In genomic region chr13:40591091-40591490, GRCh38 we compare ENCODE assay signal across 14 cellular contexts.
DNase-seq lines count a peak whose midpoint lies in the region; ATAC-seq and TF ChIP-seq lines count a peak whose summit lies in the region.
"Had no signal": no experiment of that assay in that cellular context is flagged by ENCODE, and none has a peak within 500 bp of the region (broad histone marks: within the 10 kb centered on the region; RNA-seq: fewer than 3 reads in every experiment).

No MANE protein-coding gene starts in this region.

- peak overlapping the region; percentile 43 for H3K4me3 Mint-ChIP-seq in activated CD4-positive, alpha-beta T cell treated with anti-CD3 and anti-CD28 coated beads, Interleukin-2, amount 10 ng/mL, durations not matched to agents 24 days and 14 days
- H3K4me3 Mint-ChIP-seq in effector memory CD8-positive, alpha-beta T cell, result peak overlapping the region in 1 of 2 donors; percentile 70

- POLR2A ChIA-PET in OCI-LY7 (lab: Charles Lee), result interaction anchor here (0.5 to 1.8 kb wide), 8 partner anchors 9 to 421 kb away, joined by 3 to 7 read pairs (median 4); no protein-coding TSS in a partner anchor

- TF ChIP-seq CTCF in OCI-LY7 (conservative IDR thresholded peaks at IDR 0.05; ENCODE audit: low read length), result no peak
- TF ChIP-seq CTCF in gastrocnemius medialis (IDR thresholded peaks at IDR 0.05 in 4 of 5, conservative IDR thresholded peaks at IDR 0.05 in 1 of 5), result no peak

- no peak overlapping the region for H2AFZ ChIP-seq in OCI-LY7 (ENCODE audit: low read length)

- H3K4me1 ChIP-seq in OCI-LY7 (ENCODE audit: insufficient read depth, low read length, poor library complexity, severe bottlenecking) (peaks cover 98% of the 10 kb centered on the region), gastrocnemius medialis (peaks cover 97 to 100% of the 10 kb centered on the region in 2 donors)

- H3K36me3 ChIP-seq in OCI-LY7 (ENCODE audit: insufficient read depth, low read length), result no peaks in the 10 kb centered on the region
- no peaks in the 10 kb centered on the region for H3K36me3 ChIP-seq in gastrocnemius medialis

- H3K9me2 ChIP-seq in OCI-LY7 (ENCODE audit: insufficient read depth, low read length), result no peaks in the 10 kb centered on the region

- no peaks in the 10 kb centered on the region for H3K9me3 ChIP-seq in OCI-LY7 (ENCODE audit: low read length)
- H3K9me3 ChIP-seq in gastrocnemius medialis, result no peaks in the 10 kb centered on the region

- no peak for DNase-seq in activated CD4-positive, alpha-beta T cell treated with anti-CD3 and anti-CD28 coated beads, Interleukin-2, amount 10 ng/mL, durations not matched to agents 24 days and 14 days
- no peak for DNase-seq in activated CD4-positive, alpha-beta T cell treated with anti-CD3 and anti-CD28 coated beads, Interleukin-2, amount 50 U/mL, for 48 hours
- peak; percentile 41 for DNase-seq in OCI-LY7 (ENCODE audit: low spot score)
- no peak for DNase-seq in effector memory CD8-positive, alpha-beta T cell
- no peak for DNase-seq in gastrocnemius medialis
- DNase-seq in retina, result no peak
- DNase-seq in NCI-H1930 (lab: John Stamatoyannopoulos, UW), result no peak
- DNase-seq: GF-D8; NCI-H1048; NCI-H226; stimulated activated CD4-positive, alpha-beta T cell treated with anti-CD3 and anti-CD28 coated beads, Interleukin-4, amount 100 ng/mL, for 4 hours; stimulated activated naive CD4-positive, alpha-beta T cell treated with Interleukin-2 at 50 U/mL for 16 hours had no signal

- H3K27me3 Mint-ChIP-seq in activated CD4-positive, alpha-beta T cell treated with anti-CD3 and anti-CD28 coated beads, Interleukin-2, amount 10 ng/mL, durations not matched to agents 24 days and 14 days, result no peaks in the 10 kb centered on the region
- H3K27me3 Mint-ChIP-seq in effector memory CD8-positive, alpha-beta T cell, result no peaks in the 10 kb centered on the region

- H3K4me3 ChIP-seq in OCI-LY7 (ENCODE audit: low read depth, low read length, poor library complexity, severe bottlenecking) (peak overlapping the region; percentile 63), gastrocnemius medialis (peak overlapping the region in 2 of 4 donors; percentile 14 to 20)

- peak overlapping the region; percentile 92 for H3K27ac ChIP-seq in OCI-LY7 (ENCODE audit: low read depth, low read length, poor library complexity, severe bottlenecking)
- peak overlapping the region; percentile 83 to 89 (median 86) for H3K27ac ChIP-seq in gastrocnemius medialis

- peaks cover 8% of the 10 kb centered on the region for H3K36me3 Mint-ChIP-seq in activated CD4-positive, alpha-beta T cell treated with anti-CD3 and anti-CD28 coated beads, Interleukin-2, amount 10 ng/mL, durations not matched to agents 24 days and 14 days (ENCODE audit: low read depth)
- H3K36me3 Mint-ChIP-seq in effector memory CD8-positive, alpha-beta T cell (ENCODE audit: insufficient read depth), result peaks cover 11% of the 10 kb centered on the region

- peak overlapping the region; percentile 98 for H3K4me2 ChIP-seq in OCI-LY7 (ENCODE audit: low read length)

- H3K4me1 Mint-ChIP-seq in activated CD4-positive, alpha-beta T cell treated with anti-CD3 and anti-CD28 coated beads, Interleukin-2, amount 10 ng/mL, durations not matched to agents 24 days and 14 days, result peaks cover 62% of the 10 kb centered on the region
- peaks cover 63 to 75% of the 10 kb centered on the region in 2 donors for H3K4me1 Mint-ChIP-seq in effector memory CD8-positive, alpha-beta T cell (ENCODE audit: low read depth in 2 of 2)

- no peak for TF ChIP-seq POLR2A in gastrocnemius medialis (IDR thresholded peaks at IDR 0.05)

- CTCF ChIA-PET in OCI-LY7 (lab: Charles Lee; ENCODE audit: unreplicated experiment), result interaction anchor here (0.6 to 1.0 kb wide), 2 partner anchors 10 to 92 kb away, joined by 3 to 6 read pairs; no protein-coding TSS in a partner anchor

- H3K9me3 Mint-ChIP-seq in activated CD4-positive, alpha-beta T cell treated with anti-CD3 and anti-CD28 coated beads, Interleukin-2, amount 10 ng/mL, durations not matched to agents 24 days and 14 days, result no peaks in the 10 kb centered on the region
- H3K9me3 Mint-ChIP-seq in effector memory CD8-positive, alpha-beta T cell, result no peaks in the 10 kb centered on the region

- intact Hi-C loops in activated CD4-positive, alpha-beta T cell treated with anti-CD3 and anti-CD28 coated beads, Interleukin-2, amount 10 ng/mL, durations not matched to agents 24 days and 14 days (cut with micrococcal nuclease), result no loop called here
- intact Hi-C loops in OCI-LY7 (cut with micrococcal nuclease; ENCODE audit: unreplicated experiment) (no loop called here), gastrocnemius medialis (cut with DNase I; ENCODE audit: low total_unique reads) (no loop called here)

- no TSS peak for BruUV-seq in OCI-LY7 (replicated peaks; lab: Mats Ljungman, UMichigan)

- ATAC-seq in effector memory CD8-positive, alpha-beta T cell (replicated peaks), result no peak
- ATAC-seq in gastrocnemius medialis (no peak), GM21576 (IDR thresholded peaks at IDR 0.05; ENCODE audit: unreplicated experiment) (no peak)
- ATAC-seq: activated CD4-positive, CD25-positive, alpha-beta regulatory T cell treated with anti-CD3 and anti-CD28 coated beads, Interleukin-2, amount 50 U/mL, for 24 hours had no signal

- H3K27me3 ChIP-seq in gastrocnemius medialis, result no peaks in the 10 kb centered on the region

- peak overlapping the region; percentile 67 for H3K27ac Mint-ChIP-seq in activated CD4-positive, alpha-beta T cell treated with anti-CD3 and anti-CD28 coated beads, Interleukin-2, amount 10 ng/mL, durations not matched to agents 24 days and 14 days
- H3K27ac Mint-ChIP-seq in effector memory CD8-positive, alpha-beta T cell, result peak overlapping the region; percentile 31 to 64

- in situ Hi-C loops in gastrocnemius medialis (cut with MboI; ENCODE audit: low sequenced_read_pairs in 4 of 4), result loop anchor here in 1 of 4 donors (10.0 kb wide), 1 partner anchor 54 kb away; no protein-coding TSS in a partner anchor

- peaks cover 31% of the 10 kb centered on the region; the same call in 1 of the 2 replicates for H4K20me1 ChIP-seq in OCI-LY7 (ENCODE audit: insufficient read depth, low read length)

- peaks cover 97% of the 10 kb centered on the region for H3K79me2 ChIP-seq in OCI-LY7 (ENCODE audit: insufficient read depth, low read depth, low read length)
